ENCODE assay signal across 20 cellular contexts in genomic region chr1:85315789-85316188, GRCh38. TPM values are rescaled to one million over a fixed set of nuclear protein-coding genes. Genes with fewer than 3 reads are reported as not detected.
A peak's percentile ranks its signal among the peaks of the same experiment; 100 is the strongest.
DNase-seq lines count a peak whose midpoint lies in the region; ATAC-seq and TF ChIP-seq lines count a peak whose summit lies in the region.
"Had no signal": no experiment of that assay in that cellular context is flagged by ENCODE, and none has a peak within 500 bp of the region (broad histone marks: within the 10 kb centered on the region; RNA-seq: fewer than 3 reads in every experiment).

No MANE protein-coding gene starts in this region.

- H2AK9ac ChIP-seq in IMR-90 (replicated peaks; ENCODE audit: low read depth, low read length, poor library complexity) = no peak overlapping the region

- dilution Hi-C loops in IMR-90 (cut with HindIII; ENCODE audit: low sequenced_read_pairs, unreplicated experiment) = no loop called here

- no TSS peak for BruUV-seq in IMR-90 (replicated peaks; lab: Mats Ljungman, UMichigan)

- H3K27ac ChIP-seq in IMR-90 (ENCODE audit: insufficient read depth, low read length) = peak overlapping the region; percentile 57
- peak overlapping the region; percentile 97 for H3K27ac ChIP-seq in osteoblast (ENCODE audit: low read depth, low read length)
- H3K27ac ChIP-seq: epithelial cell of prostate, gastroesophageal sphincter, neural progenitor cell had no signal

- DNase-seq in IMR-90 = peak; percentile 54
- peak; percentile 68 for DNase-seq in fibroblast of villous mesenchyme (ENCODE audit: low read depth)
- no peak for DNase-seq in osteoblast (ENCODE audit: insufficient read length, low spot score, missing footprints)
- no peak for DNase-seq in activated naive CD4-positive, alpha-beta T cell treated with anti-CD3 and anti-CD28 coated beads for 36 hours
- DNase-seq: activated CD4-positive, alpha-beta T cell treated with anti-CD3 and anti-CD28 coated beads, Interleukin-2, amount 50 U/mL, for 1 hour; CD4-positive, alpha-beta memory T cell; DMS153; GDM1; NCI-H2029 treated with DMSO at 0.1 percent for 48 hours; T-cell had no signal

- H2AFZ ChIP-seq in IMR-90 (replicated peaks; ENCODE audit: low read length, poor library complexity) (no peak overlapping the region), osteoblast (ENCODE audit: low read length) (no peak overlapping the region)
- H2AFZ ChIP-seq: GM23338, neural progenitor cell had no signal

- no peak overlapping the region for H3K4me3 ChIP-seq in IMR-90 (ENCODE audit: insufficient read depth, low read depth, low read length)
- H3K4me3 ChIP-seq in fibroblast of villous mesenchyme (ENCODE audit: low read depth, low read length) = no peak overlapping the region
- no peak overlapping the region for H3K4me3 ChIP-seq in osteoblast (ENCODE audit: insufficient read depth, low read length)
- H3K4me3 ChIP-seq: gastroesophageal sphincter, GM23338, K562, neural progenitor cell had no signal

- H3K23ac ChIP-seq in IMR-90 (ENCODE audit: low read depth, low read length) = peak overlapping the region; percentile 67

- TF ChIP-seq POLR2A in IMR-90 (IDR thresholded peaks at IDR 0.05; ENCODE audit: low read depth, low read length) = no peak

- no peaks in the 10 kb centered on the region for H3K36me3 Mint-ChIP-seq in activated naive CD4-positive, alpha-beta T cell treated with anti-CD3 and anti-CD28 coated beads for 36 hours (ENCODE audit: low read depth)
- H3K36me3 Mint-ChIP-seq: CD4-positive, alpha-beta memory T cell; T-cell had no signal

- H3K4me3 Mint-ChIP-seq in activated naive CD4-positive, alpha-beta T cell treated with anti-CD3 and anti-CD28 coated beads for 36 hours = no peak overlapping the region
- H3K4me3 Mint-ChIP-seq: CD4-positive, alpha-beta memory T cell; GM23338; mesothelial cell of epicardium; neural progenitor cell; T-cell had no signal

- CTCF ChIA-PET in IMR-90 (lab: Yijun Ruan, JAX) = interaction anchor here (0.8 kb wide), 1 partner anchor 15 kb away, joined by 3 read pairs; no protein-coding TSS in a partner anchor
- CTCF ChIA-PET in activated naive CD4-positive, alpha-beta T cell treated with anti-CD3 and anti-CD28 coated beads for 36 hours (lab: Charles Lee) = no interaction called here

- no peak for TF ChIP-seq RAD21 in IMR-90 (IDR thresholded peaks at IDR 0.05; ENCODE audit: low read length)

- H3K79me1 ChIP-seq in IMR-90 (ENCODE audit: low read depth in 1 of 2, low read length in 2 of 2) = peaks cover 20 to 60% of the 10 kb centered on the region in 2 experiments

- no peak overlapping the region for H3K27ac Mint-ChIP-seq in activated naive CD4-positive, alpha-beta T cell treated with anti-CD3 and anti-CD28 coated beads for 36 hours
- H3K27ac Mint-ChIP-seq: CD4-positive, alpha-beta memory T cell; GM23338; mesothelial cell of epicardium; neural progenitor cell; T-cell had no signal

- H4K8ac ChIP-seq in IMR-90 (ENCODE audit: low read depth in 2 of 2, low read length in 2 of 2) = peak overlapping the region; percentile 64 to 86; a peak in 3 of 4 replicates

- H2BK120ac ChIP-seq in IMR-90 (ENCODE audit: low read depth, low read length) = peak overlapping the region; percentile 99

- peak overlapping the region; percentile 75 for H3K18ac ChIP-seq in IMR-90 (ENCODE audit: low read depth, low read length)

- intact Hi-C loops in IMR-90 (cut with micrococcal nuclease) = loop anchor here (2.0 kb wide), 2 partner anchors 51 to 59 kb away; no protein-coding TSS in a partner anchor
- intact Hi-C loops in activated naive CD4-positive, alpha-beta T cell treated with anti-CD3 and anti-CD28 coated beads for 36 hours (cut with micrococcal nuclease) = no loop called here

- peak overlapping the region; percentile 82; the same call in 1 of the 2 replicates for H3K14ac ChIP-seq in IMR-90 (replicated peaks; ENCODE audit: low read depth, low read length)

- in situ Hi-C loops in IMR-90 (cut with MboI; ENCODE audit: low sequenced_read_pairs) = no loop called here

- peak overlapping the region; percentile 27 for H4K91ac ChIP-seq in IMR-90 (ENCODE audit: insufficient read depth, low read depth, low read length)

- peaks cover 24% of the 10 kb centered on the region for H3K27me3 Mint-ChIP-seq in activated naive CD4-positive, alpha-beta T cell treated with anti-CD3 and anti-CD28 coated beads for 36 hours (ENCODE audit: low read depth)

- H3K9ac ChIP-seq in IMR-90 (ENCODE audit: low read depth, low read length) = 0 out of 2 replicates have a peak overlapping the region, but pooled peaks have one; percentile 42
- H3K9ac ChIP-seq: neural progenitor cell had no signal

- peak overlapping the region; percentile 94; the same call in 2 of the 3 replicates for H2BK15ac ChIP-seq in IMR-90 (ENCODE audit: low read depth, low read length)

- 9% methylated on average over 4 of the region's 8 CpGs; no CpG with 5 or more reads in 1 of the 2 experiments for WGBS in IMR-90 (ENCODE audit: extremely low coverage in 2 of 2, insufficient read length in 1 of 2), 2 experiments

- POLR2A ChIA-PET in IMR-90 (lab: Charles Lee; ENCODE audit: unreplicated experiment) = interaction anchor here (0.9 kb wide), 1 partner anchor 264 kb away, joined by 3 read pairs; no protein-coding TSS in a partner anchor

- no peaks in the 10 kb centered on the region for H3K9me3 Mint-ChIP-seq in activated naive CD4-positive, alpha-beta T cell treated with anti-CD3 and anti-CD28 coated beads for 36 hours
- H3K9me3 Mint-ChIP-seq: CD4-positive, alpha-beta memory T cell; GM23338; neural progenitor cell; T-cell had no signal

- peak overlapping the region; percentile 47 for H3K56ac ChIP-seq in IMR-90 (ENCODE audit: extremely low read depth, insufficient read depth, low read length)

- H3K4me2 ChIP-seq in IMR-90 (ENCODE audit: low read depth, low read length) (peak overlapping the region; percentile 20; the same call in 1 of the 2 replicates), osteoblast (ENCODE audit: insufficient read depth, low read length) (no peak overlapping the region)
- H3K4me2 ChIP-seq: GM23338, neural progenitor cell had no signal

- no peak for ATAC-seq in IMR-90 (ENCODE audit: low read depth)
- ATAC-seq in SK-N-SH treated with all-trans-retinoic acid at 6 μM for 48 hours = no peak
- no peak for ATAC-seq in GM21529 (IDR thresholded peaks at IDR 0.05; ENCODE audit: unreplicated experiment)
- ATAC-seq in HG03457 (IDR thresholded peaks at IDR 0.05; ENCODE audit: unreplicated experiment) = no peak
- ATAC-seq in GM18858 (IDR thresholded peaks at IDR 0.05; ENCODE audit: unreplicated experiment) = no peak
- ATAC-seq: gastroesophageal sphincter, GM23338, K562, T-cell had no signal

- peak overlapping the region; percentile 98 for H2BK5ac ChIP-seq in IMR-90 (ENCODE audit: low read depth, low read length, poor library complexity, severe bottlenecking)

- peaks cover 30% of the 10 kb centered on the region for H3K9me1 ChIP-seq in IMR-90 (ENCODE audit: insufficient read depth, low read length)

- peak overlapping the region; percentile 84 for H4K5ac ChIP-seq in IMR-90 (ENCODE audit: low read depth, low read length)

- H3K4ac ChIP-seq in IMR-90 (ENCODE audit: low read depth, low read length) = peak overlapping the region; percentile 86

- H3K9me3 ChIP-seq in IMR-90 (ENCODE audit: control insufficient read depth, insufficient read depth, low read length) (no peaks in the 10 kb centered on the region), osteoblast (ENCODE audit: low read depth, low read length) (no peaks in the 10 kb centered on the region)
- H3K9me3 ChIP-seq: gastroesophageal sphincter had no signal

- H3K27me3 ChIP-seq in IMR-90 (ENCODE audit: control insufficient read depth, insufficient read depth, low read length) (no peaks in the 10 kb centered on the region), osteoblast (ENCODE audit: insufficient read depth, low read length) (no peaks in the 10 kb centered on the region)
- H3K27me3 ChIP-seq: gastroesophageal sphincter, neural progenitor cell had no signal

- TF ChIP-seq CTCF in IMR-90 (conservative IDR thresholded peaks at IDR 0.05; ENCODE audit: low read depth, low read length) (no peak), fibroblast of villous mesenchyme (IDR thresholded peaks at IDR 0.05; ENCODE audit: insufficient read depth, low read depth, low read length) (no peak), osteoblast (IDR thresholded peaks at IDR 0.05; ENCODE audit: extremely low read depth, low read depth, low read length) (no peak)

- peak overlapping the region; percentile 46 for H2AK5ac ChIP-seq in IMR-90 (ENCODE audit: low read depth, low read length)

- H3K4me1 Mint-ChIP-seq in activated naive CD4-positive, alpha-beta T cell treated with anti-CD3 and anti-CD28 coated beads for 36 hours (ENCODE audit: low read depth) = peaks cover 4% of the 10 kb centered on the region
- H3K4me1 Mint-ChIP-seq: neural progenitor cell had no signal

- H3K79me2 ChIP-seq in osteoblast (ENCODE audit: insufficient read depth, low read length) = peaks cover 18% of the 10 kb centered on the region

- H3K36me3 ChIP-seq in IMR-90 (ENCODE audit: control insufficient read depth, insufficient read depth, low read length) (peaks cover 2% of the 10 kb centered on the region; the same call in 1 of the 2 replicates), osteoblast (ENCODE audit: insufficient read depth, low read length) (peaks cover 44% of the 10 kb centered on the region)
- H3K36me3 ChIP-seq: gastroesophageal sphincter, neural progenitor cell had no signal

- H2BK20ac ChIP-seq in IMR-90 (ENCODE audit: low read depth, low read length) = peak overlapping the region; percentile 87; the same call in 1 of the 2 replicates

- peaks cover 26% of the 10 kb centered on the region for H3K4me1 ChIP-seq in IMR-90 (ENCODE audit: control insufficient read depth, insufficient read depth, low read length)
- H3K4me1 ChIP-seq in osteoblast (ENCODE audit: insufficient read depth, low read length) = peaks cover 75% of the 10 kb centered on the region
- H3K4me1 ChIP-seq: neural progenitor cell had no signal

- H4K20me1 ChIP-seq in IMR-90 (ENCODE audit: insufficient read depth, low read length) (no peaks in the 10 kb centered on the region), osteoblast (ENCODE audit: insufficient read depth, low read length) (no peaks in the 10 kb centered on the region)

TF ChIP-seq in SK-N-SH treated with all-trans-retinoic acid at 6 μM for 48 hours, 23 proteins besides CTCF, POLR2A, EP300 and RAD21 (continues in another document):
- TF ChIP-seq RARB (CRISPR knock-in tag; IDR thresholded peaks at IDR 0.05) = no peak

RNA-seq across cellular contexts. Expression of gene BCL10, which starts 39.4 kb away (rescaled TPM):
- total RNA-seq in IMR-90 (2012; rRNA removed) (30.5 and 51.4 TPM in 2 replicates), fibroblast of villous mesenchyme (23.2 and 36.7 TPM in 2 replicates), osteoblast (30.4 and 35.7 TPM in 2 replicates)
- polyA plus RNA-seq in IMR-90 (2012; rRNA removed) = 11.2 and 15.3 TPM in 2 replicates
- polyA plus RNA-seq in IMR-90 (2012; cell fraction: cytosol; rRNA removed) = 3.2 and 4.2 TPM in 2 replicates
- 4.7 and 10.9 TPM in 2 replicates for polyA plus RNA-seq in IMR-90 (2012; cell fraction: nucleus; rRNA removed; ENCODE audit: low replicate concordance)
- total RNA-seq in activated naive CD4-positive, alpha-beta T cell treated with anti-CD3 and anti-CD28 coated beads for 36 hours = 10 to 100 TPM; 13.8 to 17.7 TPM

RNA-seq across cellular contexts. Expression of gene C1orf52, which starts 56.3 kb away (rescaled TPM):
- total RNA-seq in IMR-90 (2012; rRNA removed) = 16.3 and 23.1 TPM in 2 replicates
- polyA plus RNA-seq in IMR-90 (2012; rRNA removed) = 31.3 and 33.5 TPM in 2 replicates
- polyA plus RNA-seq in IMR-90 (2012; cell fraction: cytosol; rRNA removed) = 22.6 and 25.9 TPM in 2 replicates
- 36.7 and 40.2 TPM in 2 replicates for polyA plus RNA-seq in IMR-90 (2012; cell fraction: nucleus; rRNA removed; ENCODE audit: low replicate concordance)
- 14.2 and 23.7 TPM in 2 replicates for total RNA-seq in fibroblast of villous mesenchyme
- 11.2 and 13.0 TPM in 2 replicates for total RNA-seq in osteoblast
- total RNA-seq in activated naive CD4-positive, alpha-beta T cell treated with anti-CD3 and anti-CD28 coated beads for 36 hours = 10 to 100 TPM; 28.3 to 29.5 TPM

Comparison
In these comparisons a context has a peak if more than half of its experiments do, and no peak if none do; other contexts are left out.
1. DNase-seq: peak in IMR-90 (single experiment) and fibroblast of villous mesenchyme (single experiment); none in osteoblast (single experiment) and activated naive CD4-positive, alpha-beta T cell treated with anti-CD3 and anti-CD28 coated beads for 36 hours (single experiment).